In genomic region chr2:131055169-131056065, GRCh38 we compare ENCODE assay signal across 15 cellular contexts. TPM values are rescaled to one million over a fixed set of nuclear protein-coding genes. Genes with fewer than 3 reads are reported as not detected.
A peak's percentile ranks its signal among the peaks of the same experiment; 100 is the strongest.
DNase-seq lines count a peak whose midpoint lies in the region; ATAC-seq, FAIRE-seq and TF ChIP-seq lines count a peak whose summit lies in the region.
"Had no signal": no experiment of that assay in that cellular context is flagged by ENCODE, and none has a peak within 500 bp of the region (broad histone marks: within the 10 kb centered on the region; RNA-seq: fewer than 3 reads in every experiment).

No MANE protein-coding gene starts in this region.

- H3K4me1 Mint-ChIP-seq in activated CD8-positive, alpha-beta T cell treated with anti-CD3 and anti-CD28 coated beads for 36 hours (ENCODE audit: low read depth): peaks cover 20% of the 10 kb centered on the region
- no peaks in the 10 kb centered on the region for H3K4me1 Mint-ChIP-seq in activated CD8-positive, alpha-beta T cell treated with anti-CD3 and anti-CD28 coated beads, Interleukin-2, amount 10 ng/mL, durations not matched to agents 7 days and 5 days (ENCODE audit: low read depth)
- peaks cover 33% of the 10 kb centered on the region for H3K4me1 Mint-ChIP-seq in brain
- H3K4me1 Mint-ChIP-seq in stimulated activated naive CD8-positive, alpha-beta T cell treated with anti-CD3 and anti-CD28 coated beads, Interleukin-15, amount 100 ng/mL, for 72 hours: peaks cover 24% of the 10 kb centered on the region
- H3K4me1 Mint-ChIP-seq: activated CD8-positive, alpha-beta memory T cell treated with anti-CD3 and anti-CD28 coated beads, Interleukin-2, amount 10 ng/mL, durations not matched to agents 7 days and 5 days had no signal

- no peaks in the 10 kb centered on the region for H3K27me3 Mint-ChIP-seq in activated CD8-positive, alpha-beta T cell treated with anti-CD3 and anti-CD28 coated beads for 36 hours
- no peaks in the 10 kb centered on the region for H3K27me3 Mint-ChIP-seq in activated CD8-positive, alpha-beta T cell treated with anti-CD3 and anti-CD28 coated beads, Interleukin-2, amount 10 ng/mL, durations not matched to agents 7 days and 5 days (ENCODE audit: low read depth)
- peaks cover 3% of the 10 kb centered on the region for H3K27me3 Mint-ChIP-seq in brain
- H3K27me3 Mint-ChIP-seq in stimulated activated naive CD8-positive, alpha-beta T cell treated with anti-CD3 and anti-CD28 coated beads, Interleukin-15, amount 100 ng/mL, for 72 hours: no peaks in the 10 kb centered on the region
- H3K27me3 Mint-ChIP-seq: activated CD8-positive, alpha-beta memory T cell treated with anti-CD3 and anti-CD28 coated beads, Interleukin-2, amount 10 ng/mL, durations not matched to agents 7 days and 5 days had no signal

- H3K4me1 ChIP-seq in kidney (ENCODE audit: control insufficient read depth in 1 of 2, insufficient read depth in 1 of 2, low read depth in 1 of 2, low read length in 2 of 2): peaks cover 0 to 9% of the 10 kb centered on the region in 2 donors

- peaks cover 46% of the 10 kb centered on the region for H3K36me3 Mint-ChIP-seq in activated CD8-positive, alpha-beta T cell treated with anti-CD3 and anti-CD28 coated beads for 36 hours (ENCODE audit: low read depth)
- peaks cover 53% of the 10 kb centered on the region for H3K36me3 Mint-ChIP-seq in activated CD8-positive, alpha-beta T cell treated with anti-CD3 and anti-CD28 coated beads, Interleukin-2, amount 10 ng/mL, durations not matched to agents 7 days and 5 days (ENCODE audit: low read depth)
- H3K36me3 Mint-ChIP-seq in brain: peaks cover 89% of the 10 kb centered on the region

- H3K4me3 Mint-ChIP-seq in activated CD8-positive, alpha-beta T cell treated with anti-CD3 and anti-CD28 coated beads for 36 hours: no peak overlapping the region
- no peak overlapping the region for H3K4me3 Mint-ChIP-seq in activated CD8-positive, alpha-beta T cell treated with anti-CD3 and anti-CD28 coated beads, Interleukin-2, amount 10 ng/mL, durations not matched to agents 7 days and 5 days
- H3K4me3 Mint-ChIP-seq in brain: no peak overlapping the region
- no peak overlapping the region for H3K4me3 Mint-ChIP-seq in stimulated activated naive CD8-positive, alpha-beta T cell treated with anti-CD3 and anti-CD28 coated beads, Interleukin-15, amount 100 ng/mL, for 72 hours
- H3K4me3 Mint-ChIP-seq: activated CD8-positive, alpha-beta memory T cell treated with anti-CD3 and anti-CD28 coated beads, Interleukin-2, amount 10 ng/mL, durations not matched to agents 7 days and 5 days; T-helper 2 cell treated with Interferon-gamma antibody and Interleukin-4, amounts not matched to agents 5 μg/mL and 100 μg/mL, for 36 hours had no signal

- peak overlapping the region; percentile 40 for H3K27ac Mint-ChIP-seq in activated CD8-positive, alpha-beta T cell treated with anti-CD3 and anti-CD28 coated beads for 36 hours
- no peak overlapping the region for H3K27ac Mint-ChIP-seq in activated CD8-positive, alpha-beta T cell treated with anti-CD3 and anti-CD28 coated beads, Interleukin-2, amount 10 ng/mL, durations not matched to agents 7 days and 5 days
- H3K27ac Mint-ChIP-seq in brain: peak overlapping the region in 4 of 5 experiments; percentile 39 to 83 (median 48)
- H3K27ac Mint-ChIP-seq in stimulated activated naive CD8-positive, alpha-beta T cell treated with anti-CD3 and anti-CD28 coated beads, Interleukin-15, amount 100 ng/mL, for 72 hours: peak overlapping the region; percentile 8 to 51
- H3K27ac Mint-ChIP-seq: activated CD8-positive, alpha-beta memory T cell treated with anti-CD3 and anti-CD28 coated beads, Interleukin-2, amount 10 ng/mL, durations not matched to agents 7 days and 5 days; T-helper 2 cell treated with Interferon-gamma antibody and Interleukin-4, amounts not matched to agents 5 μg/mL and 100 μg/mL, for 36 hours had no signal

- no peak overlapping the region for H3K9ac ChIP-seq in kidney (ENCODE audit: low read length in 2 of 2)

- no peaks in the 10 kb centered on the region for H3K9me3 Mint-ChIP-seq in activated CD8-positive, alpha-beta T cell treated with anti-CD3 and anti-CD28 coated beads for 36 hours
- no peaks in the 10 kb centered on the region for H3K9me3 Mint-ChIP-seq in activated CD8-positive, alpha-beta T cell treated with anti-CD3 and anti-CD28 coated beads, Interleukin-2, amount 10 ng/mL, durations not matched to agents 7 days and 5 days (ENCODE audit: insufficient read depth)
- no peaks in the 10 kb centered on the region for H3K9me3 Mint-ChIP-seq in brain
- no peaks in the 10 kb centered on the region for H3K9me3 Mint-ChIP-seq in stimulated activated naive CD8-positive, alpha-beta T cell treated with anti-CD3 and anti-CD28 coated beads, Interleukin-15, amount 100 ng/mL, for 72 hours
- H3K9me3 Mint-ChIP-seq: T-helper 2 cell treated with Interferon-gamma antibody and Interleukin-4, amounts not matched to agents 5 μg/mL and 100 μg/mL, for 36 hours had no signal

- FAIRE-seq in kidney (lab: Jason Lieb, UNC): no peak
- FAIRE-seq: G401.6 had no signal

- no peaks in the 10 kb centered on the region for H3K9me3 ChIP-seq in kidney (ENCODE audit: control insufficient read depth in 1 of 2, low read length in 2 of 2)

- no peak for DNase-seq in activated CD8-positive, alpha-beta T cell treated with anti-CD3 and anti-CD28 coated beads for 36 hours
- DNase-seq in activated CD8-positive, alpha-beta T cell treated with anti-CD3 and anti-CD28 coated beads, Interleukin-2, amount 10 ng/mL, durations not matched to agents 7 days and 5 days: no peak
- DNase-seq in kidney (peak; percentile 49), UCSD-AML1 (lab: John Stamatoyannopoulos, UW; ENCODE audit: unreplicated experiment) (no peak), hippocampal formation (lab: John Stamatoyannopoulos, UW) (no peak)
- no peak for DNase-seq in stimulated activated naive CD8-positive, alpha-beta T cell treated with anti-CD3 and anti-CD28 coated beads, Interleukin-15, amount 100 ng/mL, for 72 hours
- DNase-seq: activated CD8-positive, alpha-beta memory T cell treated with anti-CD3 and anti-CD28 coated beads, Interleukin-2, amount 10 ng/mL, durations not matched to agents 7 days and 5 days; Karpas-422; OCI-M1 had no signal

- no peak for ATAC-seq in activated CD8-positive, alpha-beta T cell treated with anti-CD3 and anti-CD28 coated beads for 36 hours
- ATAC-seq in activated CD8-positive, alpha-beta T cell treated with anti-CD3 and anti-CD28 coated beads, Interleukin-2, amount 10 ng/mL, durations not matched to agents 7 days and 5 days: no peak
- peak; percentile 31 for ATAC-seq in stimulated activated naive CD8-positive, alpha-beta T cell treated with anti-CD3 and anti-CD28 coated beads, Interleukin-15, amount 100 ng/mL, for 72 hours
- ATAC-seq in HG03432 (IDR thresholded peaks at IDR 0.05; ENCODE audit: unreplicated experiment): no peak
- ATAC-seq: activated CD8-positive, alpha-beta memory T cell treated with anti-CD3 and anti-CD28 coated beads, Interleukin-2, amount 10 ng/mL, durations not matched to agents 7 days and 5 days had no signal

- POLR2A ChIA-PET in activated CD8-positive, alpha-beta T cell treated with anti-CD3 and anti-CD28 coated beads for 36 hours (lab: Charles Lee): no interaction called here
- POLR2A ChIA-PET in activated CD8-positive, alpha-beta T cell treated with anti-CD3 and anti-CD28 coated beads, Interleukin-2, amount 10 ng/mL, durations not matched to agents 7 days and 5 days (lab: Charles Lee): no interaction called here

- H3K36me3 ChIP-seq in kidney (ENCODE audit: control insufficient read depth in 1 of 2, insufficient read depth in 2 of 2, low read length in 2 of 2): peaks cover 16 to 55% of the 10 kb centered on the region in 2 donors

- H3K4me3 ChIP-seq in kidney (ENCODE audit: low read length in 2 of 2): no peak overlapping the region
- H3K4me3 ChIP-seq: cardiac muscle cell had no signal

- no peak overlapping the region for H3K27ac ChIP-seq in kidney (ENCODE audit: low read depth in 2 of 2, low read length in 2 of 2)
- H3K27ac ChIP-seq: 22Rv1, cardiac muscle cell had no signal

- TF ChIP-seq CTCF in activated CD8-positive, alpha-beta T cell treated with anti-CD3 and anti-CD28 coated beads for 36 hours (IDR thresholded peaks at IDR 0.05): no peak
- TF ChIP-seq CTCF in brain (conservative IDR thresholded peaks at IDR 0.05) (no peak), kidney (IDR thresholded peaks at IDR 0.05; ENCODE audit: borderline replicate concordance, extremely low read depth, insufficient read depth) (no peak)

- intact Hi-C loops in activated CD8-positive, alpha-beta T cell treated with anti-CD3 and anti-CD28 coated beads for 36 hours (cut with micrococcal nuclease): no loop called here
- intact Hi-C loops in kidney (cut with DNase I): no loop called here

- CTCF ChIA-PET in activated CD8-positive, alpha-beta T cell treated with anti-CD3 and anti-CD28 coated beads for 36 hours (lab: Charles Lee): no interaction called here
- CTCF ChIA-PET in activated CD8-positive, alpha-beta T cell treated with anti-CD3 and anti-CD28 coated beads, Interleukin-2, amount 10 ng/mL, durations not matched to agents 7 days and 5 days (lab: Charles Lee): no interaction called here

RNA-seq across cellular contexts. Expression of gene FAM168B, which starts 37.8 kb away (rescaled TPM):
- 10 to 100 TPM; 62.8 to 66.6 TPM for total RNA-seq in activated CD8-positive, alpha-beta T cell treated with anti-CD3 and anti-CD28 coated beads for 36 hours
- total RNA-seq in activated CD8-positive, alpha-beta T cell treated with anti-CD3 and anti-CD28 coated beads, Interleukin-2, amount 10 ng/mL, durations not matched to agents 7 days and 5 days: 10 to 100 TPM; 50.8 to 51.8 TPM
- polyA plus RNA-seq in brain (ENCODE audit: insufficient read depth, low read depth, low replicate concordance) (80.9 TPM), kidney (ENCODE audit: insufficient read depth, low read depth, low replicate concordance) (34.1 TPM)
- 89.9 TPM for total RNA-seq in kidney

RNA-seq across cellular contexts. Expression of gene PLEKHB2, which starts 49.7 kb away (rescaled TPM):
- total RNA-seq in activated CD8-positive, alpha-beta T cell treated with anti-CD3 and anti-CD28 coated beads for 36 hours: 10 to 100 TPM; 47.3 to 49.4 TPM
- 10 to 100 TPM; 62.0 to 64.5 TPM for total RNA-seq in activated CD8-positive, alpha-beta T cell treated with anti-CD3 and anti-CD28 coated beads, Interleukin-2, amount 10 ng/mL, durations not matched to agents 7 days and 5 days
- 61.9 TPM for polyA plus RNA-seq in brain (ENCODE audit: insufficient read depth, low read depth, low replicate concordance)
- total RNA-seq in kidney: 85.4 TPM
- polyA plus RNA-seq in kidney (ENCODE audit: insufficient read depth, low read depth, low replicate concordance): 110 TPM
